1 cellular context compared by ENCODE assay signal in the genomic region with DNA sequence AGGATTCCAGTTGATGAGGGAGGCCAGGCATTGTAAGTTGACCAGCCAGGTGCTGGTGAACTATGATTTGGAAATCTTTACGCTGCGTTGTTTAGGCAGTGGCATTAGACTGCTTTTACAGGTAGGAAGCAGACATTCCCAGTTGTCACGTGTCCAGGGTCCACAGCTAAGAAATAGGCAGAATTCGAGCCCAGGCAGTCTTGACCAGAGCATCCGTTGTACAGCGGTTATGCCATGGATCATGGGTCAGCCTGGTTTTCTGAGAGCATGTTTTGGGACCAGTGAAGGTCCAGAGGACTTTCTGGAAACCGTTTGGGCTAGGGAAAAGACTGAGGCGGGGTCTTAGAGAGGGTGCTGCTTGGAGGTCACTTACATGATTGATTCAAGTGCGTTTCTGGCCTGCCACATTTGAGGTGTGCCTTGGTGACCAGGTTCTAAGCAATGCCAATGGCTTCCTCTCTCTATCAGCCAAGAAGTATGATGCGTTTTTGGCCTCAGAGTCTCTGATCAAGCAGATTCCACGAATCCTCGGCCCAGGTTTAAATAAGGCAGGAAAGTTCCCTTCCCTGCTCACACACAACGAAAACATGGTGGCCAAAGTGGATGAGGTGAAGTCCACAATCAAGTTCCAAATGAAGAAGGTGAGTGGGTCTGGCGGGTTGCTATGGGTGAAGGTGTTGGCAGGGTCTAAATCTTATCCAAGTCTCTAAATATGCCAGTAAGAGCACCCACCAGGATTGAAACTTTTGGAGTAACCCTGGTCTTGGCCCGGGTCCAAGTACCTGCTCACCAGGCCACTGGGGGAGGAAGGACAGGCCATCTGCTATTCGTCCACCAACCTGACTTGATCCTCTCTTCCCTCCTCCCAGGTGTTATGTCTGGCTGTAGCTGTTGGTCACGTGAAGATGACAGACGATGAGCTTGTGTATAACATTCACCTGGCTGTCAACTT.
A peak's percentile ranks its signal among the peaks of the same experiment; 100 is the strongest.
TF ChIP-seq lines count a peak whose summit lies in the region.

No MANE protein-coding gene starts in this region.

TF ChIP-seq in HepG2, 621 proteins besides CTCF, POLR2A, EP300 and RAD21 (continued from another document and continues in another):
- TF ChIP-seq, protein P1, sequence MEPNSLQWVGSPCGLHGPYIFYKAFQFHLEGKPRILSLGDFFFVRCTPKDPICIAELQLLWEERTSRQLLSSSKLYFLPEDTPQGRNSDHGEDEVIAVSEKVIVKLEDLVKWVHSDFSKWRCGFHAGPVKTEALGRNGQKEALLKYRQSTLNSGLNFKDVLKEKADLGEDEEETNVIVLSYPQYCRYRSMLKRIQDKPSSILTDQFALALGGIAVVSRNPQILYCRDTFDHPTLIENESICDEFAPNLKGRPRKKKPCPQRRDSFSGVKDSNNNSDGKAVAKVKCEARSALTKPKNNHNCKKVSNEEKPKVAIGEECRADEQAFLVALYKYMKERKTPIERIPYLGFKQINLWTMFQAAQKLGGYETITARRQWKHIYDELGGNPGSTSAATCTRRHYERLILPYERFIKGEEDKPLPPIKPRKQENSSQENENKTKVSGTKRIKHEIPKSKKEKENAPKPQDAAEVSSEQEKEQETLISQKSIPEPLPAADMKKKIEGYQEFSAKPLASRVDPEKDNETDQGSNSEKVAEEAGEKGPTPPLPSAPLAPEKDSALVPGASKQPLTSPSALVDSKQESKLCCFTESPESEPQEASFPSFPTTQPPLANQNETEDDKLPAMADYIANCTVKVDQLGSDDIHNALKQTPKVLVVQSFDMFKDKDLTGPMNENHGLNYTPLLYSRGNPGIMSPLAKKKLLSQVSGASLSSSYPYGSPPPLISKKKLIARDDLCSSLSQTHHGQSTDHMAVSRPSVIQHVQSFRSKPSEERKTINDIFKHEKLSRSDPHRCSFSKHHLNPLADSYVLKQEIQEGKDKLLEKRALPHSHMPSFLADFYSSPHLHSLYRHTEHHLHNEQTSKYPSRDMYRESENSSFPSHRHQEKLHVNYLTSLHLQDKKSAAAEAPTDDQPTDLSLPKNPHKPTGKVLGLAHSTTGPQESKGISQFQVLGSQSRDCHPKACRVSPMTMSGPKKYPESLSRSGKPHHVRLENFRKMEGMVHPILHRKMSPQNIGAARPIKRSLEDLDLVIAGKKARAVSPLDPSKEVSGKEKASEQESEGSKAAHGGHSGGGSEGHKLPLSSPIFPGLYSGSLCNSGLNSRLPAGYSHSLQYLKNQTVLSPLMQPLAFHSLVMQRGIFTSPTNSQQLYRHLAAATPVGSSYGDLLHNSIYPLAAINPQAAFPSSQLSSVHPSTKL (CRISPR knock-in tag; IDR thresholded peaks at IDR 0.05), result no peak
- TF ChIP-seq PRDM4 (CRISPR knock-in tag; IDR thresholded peaks at IDR 0.05; ENCODE audit: borderline replicate concordance) (no peak), REXO4 (CRISPR knock-in tag; IDR thresholded peaks at IDR 0.05; ENCODE audit: borderline replicate concordance) (no peak), TFE3 (CRISPR knock-in tag; IDR thresholded peaks at IDR 0.05) (peak; percentile 47; the same call in 1 of the 2 replicates), ZNF761 (CRISPR knock-in tag; conservative IDR thresholded peaks at IDR 0.05) (no peak), FLYWCH1 (CRISPR knock-in tag; IDR thresholded peaks at IDR 0.05) (no peak), CBFB (CRISPR knock-in tag; IDR thresholded peaks at IDR 0.05) (no peak), CENPBD1 (CRISPR knock-in tag; IDR thresholded peaks at IDR 0.05; ENCODE audit: borderline replicate concordance, low read depth) (no peak), MAF1 (CRISPR knock-in tag; IDR thresholded peaks at IDR 0.05; ENCODE audit: borderline replicate concordance) (no peak), TCF7L2 (IDR thresholded peaks at IDR 0.05; ENCODE audit: low read depth, low read length) (no peak), NR3C1 (CRISPR knock-in tag; IDR thresholded peaks at IDR 0.05) (no peak), NRL (CRISPR knock-in tag; IDR thresholded peaks at IDR 0.05; ENCODE audit: borderline replicate concordance) (no peak), SNRNP70 (IDR thresholded peaks at IDR 0.05; ENCODE audit: low read depth, low read length) (no peak), ZNF549 (CRISPR knock-in tag; IDR thresholded peaks at IDR 0.05) (no peak), PCBP1 (IDR thresholded peaks at IDR 0.05; ENCODE audit: borderline replicate concordance, low read depth, low read length) (no peak), HOXA3 (CRISPR knock-in tag; IDR thresholded peaks at IDR 0.05) (peak; percentile 16; the same call in 1 of the 2 replicates), CENPT (CRISPR knock-in tag; IDR thresholded peaks at IDR 0.05; ENCODE audit: low read depth) (no peak), POLR2G (IDR thresholded peaks at IDR 0.05; ENCODE audit: low read depth, low read length) (peak; percentile 37), SAFB2 (CRISPR knock-in tag; IDR thresholded peaks at IDR 0.05; ENCODE audit: borderline replicate concordance, low read depth) (no peak), SALL1 (CRISPR knock-in tag; IDR thresholded peaks at IDR 0.05) (no peak), SRF (IDR thresholded peaks at IDR 0.05; ENCODE audit: low read depth, low read length) (no peak), MEIS2 (CRISPR knock-in tag; IDR thresholded peaks at IDR 0.05) (no peak), ZBTB38 (CRISPR knock-in tag; IDR thresholded peaks at IDR 0.05) (peak; percentile 11), KLF16 (CRISPR knock-in tag; IDR thresholded peaks at IDR 0.05) (peak in 1 of 2 experiments; percentile 13; a peak in 1 of 4 replicates), ASH2L (IDR thresholded peaks at IDR 0.05; ENCODE audit: insufficient read length, low read depth, low read length) (no peak), E2F5 (CRISPR knock-in tag; conservative IDR thresholded peaks at IDR 0.05) (no peak), DMAP1 (CRISPR knock-in tag; IDR thresholded peaks at IDR 0.05) (no peak), ZBTB7B (CRISPR knock-in tag; IDR thresholded peaks at IDR 0.05) (no peak), RFXAP (CRISPR knock-in tag; IDR thresholded peaks at IDR 0.05; ENCODE audit: borderline replicate concordance) (0 out of 2 replicates have a peak, but pooled peaks have one; percentile 11), MEIS1 (CRISPR knock-in tag; IDR thresholded peaks at IDR 0.05; ENCODE audit: borderline replicate concordance) (no peak), ZNF776 (CRISPR knock-in tag; IDR thresholded peaks at IDR 0.05) (no peak), ZNF720 (CRISPR knock-in tag; IDR thresholded peaks at IDR 0.05) (no peak), PAF1 (CRISPR knock-in tag; IDR thresholded peaks at IDR 0.05) (peak; percentile 55; the same call in 1 of the 2 replicates), CHD4 (IDR thresholded peaks at IDR 0.05; ENCODE audit: borderline replicate concordance, low read length) (no peak), ATM (IDR thresholded peaks at IDR 0.05; ENCODE audit: borderline replicate concordance) (no peak), DNMT1 (CRISPR knock-in tag; IDR thresholded peaks at IDR 0.05) (no peak), MAZ (IDR thresholded peaks at IDR 0.05; ENCODE audit: borderline replicate concordance, low read depth, low read length) (no peak), MAZ (CRISPR knock-in tag; IDR thresholded peaks at IDR 0.05; ENCODE audit: low read depth) (no peak), ZNF790 (CRISPR knock-in tag; IDR thresholded peaks at IDR 0.05; ENCODE audit: borderline replicate concordance) (no peak), ARNT2 (CRISPR knock-in tag; IDR thresholded peaks at IDR 0.05; ENCODE audit: low read depth) (no peak), ZNF883 (CRISPR knock-in tag; IDR thresholded peaks at IDR 0.05; ENCODE audit: not compliant biosample characterization) (no peak), ZNF225 (CRISPR knock-in tag; IDR thresholded peaks at IDR 0.05) (no peak), TFDP1 (CRISPR knock-in tag; IDR thresholded peaks at IDR 0.05; ENCODE audit: borderline replicate concordance) (peak; percentile 15; the same call in 1 of the 2 replicates), ATF7 (IDR thresholded peaks at IDR 0.05) (no peak), ATF7 (CRISPR knock-in tag; IDR thresholded peaks at IDR 0.05) (no peak), STAG1 (CRISPR knock-in tag; IDR thresholded peaks at IDR 0.05) (no peak)
- TF ChIP-seq, protein P2, sequence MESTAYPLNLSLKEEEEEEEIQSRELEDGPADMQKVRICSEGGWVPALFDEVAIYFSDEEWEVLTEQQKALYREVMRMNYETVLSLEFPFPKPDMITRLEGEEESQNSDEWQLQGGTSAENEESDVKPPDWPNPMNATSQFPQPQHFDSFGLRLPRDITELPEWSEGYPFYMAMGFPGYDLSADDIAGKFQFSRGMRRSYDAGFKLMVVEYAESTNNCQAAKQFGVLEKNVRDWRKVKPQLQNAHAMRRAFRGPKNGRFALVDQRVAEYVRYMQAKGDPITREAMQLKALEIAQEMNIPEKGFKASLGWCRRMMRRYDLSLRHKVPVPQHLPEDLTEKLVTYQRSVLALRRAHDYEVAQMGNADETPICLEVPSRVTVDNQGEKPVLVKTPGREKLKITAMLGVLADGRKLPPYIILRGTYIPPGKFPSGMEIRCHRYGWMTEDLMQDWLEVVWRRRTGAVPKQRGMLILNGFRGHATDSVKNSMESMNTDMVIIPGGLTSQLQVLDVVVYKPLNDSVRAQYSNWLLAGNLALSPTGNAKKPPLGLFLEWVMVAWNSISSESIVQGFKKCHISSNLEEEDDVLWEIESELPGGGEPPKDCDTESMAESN (CRISPR knock-in tag; conservative IDR thresholded peaks at IDR 0.05), result no peak; the same call in 1 of the 2 replicates
- TF ChIP-seq, protein P3, sequence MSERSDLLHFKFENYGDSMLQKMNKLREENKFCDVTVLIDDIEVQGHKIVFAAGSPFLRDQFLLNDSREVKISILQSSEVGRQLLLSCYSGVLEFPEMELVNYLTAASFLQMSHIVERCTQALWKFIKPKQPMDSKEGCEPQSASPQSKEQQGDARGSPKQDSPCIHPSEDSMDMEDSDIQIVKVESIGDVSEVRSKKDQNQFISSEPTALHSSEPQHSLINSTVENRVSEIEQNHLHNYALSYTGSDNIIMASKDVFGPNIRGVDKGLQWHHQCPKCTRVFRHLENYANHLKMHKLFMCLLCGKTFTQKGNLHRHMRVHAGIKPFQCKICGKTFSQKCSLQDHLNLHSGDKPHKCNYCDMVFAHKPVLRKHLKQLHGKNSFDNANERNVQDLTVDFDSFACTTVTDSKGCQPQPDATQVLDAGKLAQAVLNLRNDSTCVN (CRISPR knock-in tag; IDR thresholded peaks at IDR 0.05; ENCODE audit: borderline replicate concordance), result 0 out of 2 replicates have a peak, but pooled peaks have one; percentile 30
- TF ChIP-seq, protein P4, sequence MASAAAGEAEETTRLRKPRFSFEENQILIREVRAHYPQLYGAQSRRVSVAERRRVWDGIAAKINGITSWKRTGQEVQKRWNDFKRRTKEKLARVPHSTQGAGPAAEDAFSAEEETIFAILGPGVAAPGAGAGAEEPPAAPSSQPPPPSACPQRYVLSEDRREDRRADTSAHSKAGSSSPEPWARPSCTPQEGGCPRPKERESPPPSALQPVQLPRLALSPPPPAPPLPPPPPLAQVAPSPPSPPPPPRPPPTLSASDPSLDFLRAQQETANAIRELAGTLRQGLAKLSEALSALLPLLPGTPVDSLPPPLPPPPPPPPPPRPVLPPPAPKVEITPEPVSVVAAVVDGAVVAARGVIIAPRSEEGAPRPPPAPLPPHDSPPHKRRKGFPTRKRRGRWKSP (CRISPR knock-in tag; IDR thresholded peaks at IDR 0.05), result no peak
- TF ChIP-seq, protein P5, sequence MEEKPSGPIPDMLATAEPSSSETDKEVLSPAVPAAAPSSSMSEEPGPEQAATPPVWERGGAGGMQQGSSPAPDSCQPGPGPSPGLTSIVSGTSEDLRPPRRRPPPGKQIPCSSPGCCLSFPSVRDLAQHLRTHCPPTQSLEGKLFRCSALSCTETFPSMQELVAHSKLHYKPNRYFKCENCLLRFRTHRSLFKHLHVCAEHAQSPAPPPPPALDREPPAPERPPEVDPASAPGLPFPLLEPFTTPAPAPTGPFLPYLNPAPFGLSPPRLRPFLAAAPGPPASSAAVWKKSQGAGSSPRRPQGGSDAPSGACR (CRISPR knock-in tag; IDR thresholded peaks at IDR 0.05), result no peak
